ENCODE assay signal across 2 cellular contexts in the genomic region with DNA sequence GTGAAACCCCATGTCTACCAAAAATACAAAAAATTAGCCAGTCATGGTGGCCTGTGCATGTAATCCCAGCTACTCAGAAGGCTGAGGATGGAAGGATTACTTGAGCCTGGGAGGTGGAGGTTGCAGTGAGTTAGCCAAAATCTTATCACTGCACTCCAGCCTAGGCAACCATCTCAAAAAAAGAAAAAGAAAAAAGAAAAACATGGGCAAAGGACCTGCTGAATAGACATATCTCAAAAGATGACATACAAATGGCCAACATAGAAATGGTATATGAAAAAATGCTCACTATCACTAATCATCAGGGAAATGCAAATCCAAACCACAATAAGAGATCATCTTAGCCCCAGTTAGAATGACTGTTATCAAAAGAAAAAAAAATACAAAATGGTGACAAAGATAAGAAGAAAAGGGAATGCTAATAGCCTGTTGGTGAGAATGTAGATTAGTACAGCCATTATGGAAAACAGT.
TF ChIP-seq lines count a peak whose summit lies in the region.

No MANE protein-coding gene starts in this region.

TF ChIP-seq in SK-N-SH, 30 proteins besides CTCF, POLR2A, EP300 and RAD21 (continued from another document):
- TF ChIP-seq, protein P1, sequence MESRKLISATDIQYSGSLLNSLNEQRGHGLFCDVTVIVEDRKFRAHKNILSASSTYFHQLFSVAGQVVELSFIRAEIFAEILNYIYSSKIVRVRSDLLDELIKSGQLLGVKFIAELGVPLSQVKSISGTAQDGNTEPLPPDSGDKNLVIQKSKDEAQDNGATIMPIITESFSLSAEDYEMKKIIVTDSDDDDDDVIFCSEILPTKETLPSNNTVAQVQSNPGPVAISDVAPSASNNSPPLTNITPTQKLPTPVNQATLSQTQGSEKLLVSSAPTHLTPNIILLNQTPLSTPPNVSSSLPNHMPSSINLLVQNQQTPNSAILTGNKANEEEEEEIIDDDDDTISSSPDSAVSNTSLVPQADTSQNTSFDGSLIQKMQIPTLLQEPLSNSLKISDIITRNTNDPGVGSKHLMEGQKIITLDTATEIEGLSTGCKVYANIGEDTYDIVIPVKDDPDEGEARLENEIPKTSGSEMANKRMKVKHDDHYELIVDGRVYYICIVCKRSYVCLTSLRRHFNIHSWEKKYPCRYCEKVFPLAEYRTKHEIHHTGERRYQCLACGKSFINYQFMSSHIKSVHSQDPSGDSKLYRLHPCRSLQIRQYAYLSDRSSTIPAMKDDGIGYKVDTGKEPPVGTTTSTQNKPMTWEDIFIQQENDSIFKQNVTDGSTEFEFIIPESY (IDR thresholded peaks at IDR 0.05; ENCODE audit: borderline replicate concordance, low read depth): no peak
- TF ChIP-seq USF1 (IDR thresholded peaks at IDR 0.05; ENCODE audit: borderline replicate concordance, low read depth) (no peak), POLR2AphosphoS5 (IDR thresholded peaks at IDR 0.05; ENCODE audit: low read depth, low read length) (no peak), TAF1 (IDR thresholded peaks at IDR 0.05; ENCODE audit: borderline replicate concordance, low read depth, low read length) (no peak), IRF3 (IDR thresholded peaks at IDR 0.05; ENCODE audit: low read depth, low read length) (no peak), GATA2 (CRISPR knock-in tag; IDR thresholded peaks at IDR 0.05) (no peak), FOSL2 (IDR thresholded peaks at IDR 0.05; ENCODE audit: borderline replicate concordance, low read depth) (no peak), NRF1 (IDR thresholded peaks at IDR 0.05; ENCODE audit: low read depth, low read length) (no peak), USF2 (IDR thresholded peaks at IDR 0.05; ENCODE audit: borderline replicate concordance, low read depth, low read length) (no peak), TEAD4 (IDR thresholded peaks at IDR 0.05; ENCODE audit: borderline replicate concordance, insufficient read depth) (no peak), SMC3 (IDR thresholded peaks at IDR 0.05; ENCODE audit: low read depth, low read length) (no peak), RCOR1 (IDR thresholded peaks at IDR 0.05; ENCODE audit: low read length) (no peak), JUND (IDR thresholded peaks at IDR 0.05) (no peak), MEF2A (IDR thresholded peaks at IDR 0.05; ENCODE audit: borderline replicate concordance, low read depth) (no peak), SIN3A (IDR thresholded peaks at IDR 0.05; ENCODE audit: borderline replicate concordance, low read depth, low read length) (no peak), MXI1 (IDR thresholded peaks at IDR 0.05; ENCODE audit: low read depth, low read length) (no peak), FOXM1 (IDR thresholded peaks at IDR 0.05; ENCODE audit: low read depth) (no peak)

TF ChIP-seq in SK-N-SH treated with all-trans-retinoic acid at 6 μM for 48 hours, 23 proteins besides CTCF, POLR2A, EP300 and RAD21 (continued from another document):
- TF ChIP-seq CREB5 (CRISPR knock-in tag; IDR thresholded peaks at IDR 0.05; ENCODE audit: low read depth) (no peak), ARNTL (CRISPR knock-in tag; IDR thresholded peaks at IDR 0.05; ENCODE audit: borderline replicate concordance, low read depth) (no peak), CSDC2 (CRISPR knock-in tag; IDR thresholded peaks at IDR 0.05) (no peak)
